ENCODE assay signal across 15 cellular contexts in the genomic region with DNA sequence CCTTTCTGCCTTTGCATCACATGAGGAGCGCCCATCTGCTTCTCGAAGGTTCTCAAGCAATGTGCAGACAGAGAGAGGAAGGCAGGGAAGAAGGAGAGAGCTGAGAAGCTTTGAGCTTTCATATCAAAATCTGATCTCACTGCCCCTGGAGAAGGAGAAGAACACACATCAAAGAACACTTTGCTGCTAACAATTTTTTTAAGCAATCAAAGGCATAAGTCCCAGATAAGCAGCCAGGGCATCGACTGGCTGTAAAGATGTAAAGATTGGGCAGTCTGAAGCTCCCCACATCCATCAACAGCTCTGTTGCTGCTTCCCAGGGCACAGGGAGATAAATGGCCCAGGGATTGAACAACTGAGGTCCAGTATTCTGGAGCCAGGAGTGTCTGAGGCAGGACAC.
DNase-seq lines count a peak whose midpoint lies in the region; TF ChIP-seq lines count a peak whose summit lies in the region.
"Had no signal": no experiment of that assay in that cellular context is flagged by ENCODE, and none has a peak within 500 bp of the region (broad histone marks: within the 10 kb centered on the region; RNA-seq: fewer than 3 reads in every experiment).

No MANE protein-coding gene starts in this region.

- peaks cover 31 to 61% (median 47%) of the 10 kb centered on the region in 10 experiments for H3K4me1 ChIP-seq in BLaER1 treated with 17β-estradiol and CSF1 and Interleukin-3, amounts not matched to agents 10 nM and 100 nM
- H3K4me1 ChIP-seq in subcutaneous abdominal adipose tissue (ENCODE audit: control insufficient read depth in 5 of 5, insufficient read depth in 5 of 5, low read length in 5 of 5): peaks cover 5 to 80% (median 71%) of the 10 kb centered on the region in 5 donors
- no peaks in the 10 kb centered on the region for H3K4me1 ChIP-seq in CD4-positive, alpha-beta memory T cell (ENCODE audit: insufficient read depth, low read length)

- DNase-seq in LNCaP clone FGC (ENCODE audit: low read depth) (peak; percentile 55), NCI-H748 treated with DMSO at 0.1 percent for 48 hours (lab: John Stamatoyannopoulos, UW) (no peak), NOMO-1 (lab: John Stamatoyannopoulos, UW; ENCODE audit: unreplicated experiment in 2 of 2) (no peak)
- DNase-seq in CD4-positive, alpha-beta memory T cell: no peak
- DNase-seq: CD4-positive, CD25-positive, alpha-beta regulatory T cell; DMS53; HCEC 1CT; NCI-H1417; NCI-H187 treated with DMSO at 0.1 percent for 48 hours; NCI-H446 treated with DMSO at 0.1 percent for 48 hours; RPMI8226 had no signal

- H3K4me1 Mint-ChIP-seq in nephron: peaks cover 57% of the 10 kb centered on the region
- H3K4me1 Mint-ChIP-seq in CD4-positive, alpha-beta memory T cell: no peaks in the 10 kb centered on the region
- H3K4me1 Mint-ChIP-seq: CD4-positive, CD25-positive, alpha-beta regulatory T cell had no signal

- H3K36me3 Mint-ChIP-seq in nephron (ENCODE audit: low read depth): peaks cover 40% of the 10 kb centered on the region
- no peaks in the 10 kb centered on the region for H3K36me3 Mint-ChIP-seq in CD4-positive, alpha-beta memory T cell
- H3K36me3 Mint-ChIP-seq: CD4-positive, CD25-positive, alpha-beta regulatory T cell had no signal

- intact Hi-C loops in CD4-positive, alpha-beta memory T cell (cut with micrococcal nuclease): no loop called here

- no peak overlapping the region for H3K4me3 ChIP-seq in BLaER1 treated with 17β-estradiol and CSF1 and Interleukin-3, amounts not matched to agents 10 nM and 100 nM
- H3K4me3 ChIP-seq in LNCaP clone FGC (ENCODE audit: low read depth, low read length): no peak overlapping the region
- no peak overlapping the region for H3K4me3 ChIP-seq in subcutaneous abdominal adipose tissue (ENCODE audit: low read depth in 1 of 5, low read length in 5 of 5)
- no peak overlapping the region for H3K4me3 ChIP-seq in CD4-positive, alpha-beta memory T cell (ENCODE audit: low read length in 2 of 2)

- POLR2A ChIA-PET in CD4-positive, alpha-beta memory T cell (lab: Charles Lee; ENCODE audit: partially characterized antibody): no interaction called here

- H3K27ac ChIP-seq in BLaER1 treated with 17β-estradiol and CSF1 and Interleukin-3, amounts not matched to agents 10 nM and 100 nM: peak overlapping the region in 6 of 11 experiments; percentile 3 to 46 (median 26); a peak in 9 of 22 replicates
- H3K27ac ChIP-seq in subcutaneous abdominal adipose tissue (ENCODE audit: low read depth, low read length): peak overlapping the region; percentile 6
- H3K27ac ChIP-seq in CD4-positive, alpha-beta memory T cell (ENCODE audit: low read depth, low read length): no peak overlapping the region
- H3K27ac ChIP-seq: HL-60 had no signal

- H3K27ac Mint-ChIP-seq in nephron: peak overlapping the region in 2 of 3 experiments; percentile 4 to 62
- H3K27ac Mint-ChIP-seq in CD4-positive, alpha-beta memory T cell: no peak overlapping the region
- H3K27ac Mint-ChIP-seq: CD4-positive, CD25-positive, alpha-beta regulatory T cell had no signal

- no peaks in the 10 kb centered on the region for H3K9me3 Mint-ChIP-seq in nephron
- peaks cover 0 to 2% (median 0%) of the 10 kb centered on the region in 8 donors for H3K9me3 Mint-ChIP-seq in CD4-positive, alpha-beta memory T cell

- H3K9me3 ChIP-seq in BLaER1 treated with 17β-estradiol and CSF1 and Interleukin-3, amounts not matched to agents 10 nM and 100 nM (replicated peaks in 1 of 11): no peaks in the 10 kb centered on the region
- no peaks in the 10 kb centered on the region for H3K9me3 ChIP-seq in subcutaneous abdominal adipose tissue (ENCODE audit: control insufficient read depth in 5 of 5, low read length in 5 of 5)
- H3K9me3 ChIP-seq in CD4-positive, alpha-beta memory T cell (ENCODE audit: control insufficient read depth in 1 of 2, low read length in 2 of 2): no peaks in the 10 kb centered on the region

- peaks cover 0 to 77% (median 27%) of the 10 kb centered on the region in 11 experiments; a peak in 11 of 22 replicates for H3K36me3 ChIP-seq in BLaER1 treated with 17β-estradiol and CSF1 and Interleukin-3, amounts not matched to agents 10 nM and 100 nM
- peaks cover 21 to 100% (median 97%) of the 10 kb centered on the region in 5 donors for H3K36me3 ChIP-seq in subcutaneous abdominal adipose tissue (ENCODE audit: control insufficient read depth in 5 of 5, insufficient read depth in 5 of 5, low read length in 5 of 5)
- no peaks in the 10 kb centered on the region for H3K36me3 ChIP-seq in CD4-positive, alpha-beta memory T cell (ENCODE audit: insufficient read depth, low read length)

- TF ChIP-seq CTCF in LNCaP clone FGC (IDR thresholded peaks at IDR 0.05; ENCODE audit: control insufficient read depth, extremely low read depth, insufficient read depth): no peak
- no peak for TF ChIP-seq CTCF in nephron (IDR thresholded peaks at IDR 0.05; ENCODE audit: unreplicated experiment in 3 of 3)

- H3K27me3 ChIP-seq in BLaER1 treated with 17β-estradiol and CSF1 and Interleukin-3, amounts not matched to agents 10 nM and 100 nM: peaks cover 0 to 26% (median 0%) of the 10 kb centered on the region in 11 experiments; a peak in 3 of 22 replicates
- no peaks in the 10 kb centered on the region for H3K27me3 ChIP-seq in subcutaneous abdominal adipose tissue (ENCODE audit: control insufficient read depth in 5 of 5, insufficient read depth in 4 of 5, low read length in 5 of 5)
- no peaks in the 10 kb centered on the region for H3K27me3 ChIP-seq in CD4-positive, alpha-beta memory T cell (ENCODE audit: insufficient read depth, low read length)

- H4K20me1 ChIP-seq in BLaER1 treated with 17β-estradiol and CSF1 and Interleukin-3, amounts not matched to agents 10 nM and 100 nM: peaks cover 0 to 97% (median 15%) of the 10 kb centered on the region in 11 experiments; a peak in 13 of 22 replicates

- no peaks in the 10 kb centered on the region for H3K27me3 Mint-ChIP-seq in nephron (ENCODE audit: low read depth)
- H3K27me3 Mint-ChIP-seq in CD4-positive, alpha-beta memory T cell: peaks cover 2 to 3% of the 10 kb centered on the region in 2 donors
- H3K27me3 Mint-ChIP-seq: CD4-positive, CD25-positive, alpha-beta regulatory T cell had no signal

- CTCF ChIA-PET in CD4-positive, alpha-beta memory T cell (lab: Charles Lee; ENCODE audit: partially characterized antibody): interaction anchor here (1.0 to 1.2 kb wide), 2 partner anchors 22 to 79 kb away, joined by 4 read pairs; no protein-coding TSS in a partner anchor

- H3K9ac ChIP-seq in BLaER1 treated with 17β-estradiol and CSF1 and Interleukin-3, amounts not matched to agents 10 nM and 100 nM: peak overlapping the region in 4 of 11 experiments; percentile 20 to 39 (median 26); a peak in 6 of 22 replicates
- H3K9ac ChIP-seq in subcutaneous abdominal adipose tissue (ENCODE audit: low read length in 5 of 5): no peak overlapping the region

- H3K4me2 ChIP-seq in BLaER1 treated with 17β-estradiol and CSF1 and Interleukin-3, amounts not matched to agents 10 nM and 100 nM: peak overlapping the region; percentile 44 to 76 (median 66)

- no peak overlapping the region for H3K4me3 Mint-ChIP-seq in nephron
- no peak overlapping the region for H3K4me3 Mint-ChIP-seq in CD4-positive, alpha-beta memory T cell
- H3K4me3 Mint-ChIP-seq: CD4-positive, CD25-positive, alpha-beta regulatory T cell had no signal

Comparison
In these comparisons a context has a peak if more than half of its experiments do, and no peak if none do; other contexts are left out.
1. H3K27ac Mint-ChIP-seq: peak in nephron (2 of 3); none in CD4-positive, alpha-beta memory T cell (0 of 7).